In genomic region chr4:99088485-99089365, GRCh38 we compare ENCODE assay signal across 8 cellular contexts. TPM values are rescaled to one million over a fixed set of nuclear protein-coding genes. Genes with fewer than 3 reads are reported as not detected.
DNase-seq lines count a peak whose midpoint lies in the region; ATAC-seq and TF ChIP-seq lines count a peak whose summit lies in the region.

ADH5 (minus strand) TSS chr4:99088788; CDS start chr4:99088700, 88 bp downstream.

- 0 to 2% methylated on average over 12 to 14 of the region's 53 CpGs for WGBS in esophagus squamous epithelium, 2 donors

- ATAC-seq in GM21619 (IDR thresholded peaks at IDR 0.05; ENCODE audit: unreplicated experiment) (peak; percentile 93), Panc1 (peak; percentile 97)
- ATAC-seq in activated T-cell treated with anti-CD3 and anti-CD28 coated beads, Interleukin-2, amount 50 U/mL, for 72 hours (replicated peaks in 1 of 2): peak; percentile 98 to 99

- CTCF ChIA-PET in Panc1 (lab: Charles Lee): interaction anchor here (1.5 kb wide), 1 partner anchor 33 kb away, joined by 3 read pairs; no protein-coding TSS in a partner anchor

- no peak for TF ChIP-seq CTCF in Panc1 (IDR thresholded peaks at IDR 0.05)
- TF ChIP-seq CTCF in esophagus squamous epithelium (IDR thresholded peaks at IDR 0.05): no peak

- no peaks in the 10 kb centered on the region for H3K9me3 Mint-ChIP-seq in activated T-cell treated with anti-CD3 and anti-CD28 coated beads, Interleukin-2, amount 50 U/mL, for 72 hours

- POLR2A ChIA-PET in Panc1 (lab: Charles Lee): interaction anchor here (0.6 kb wide), 2 partner anchors 53 to 288 kb away, joined by 3 read pairs; no protein-coding TSS in a partner anchor

- intact Hi-C loops in Panc1 (cut with micrococcal nuclease; ENCODE audit: unreplicated experiment): no loop called here
- intact Hi-C loops in esophagus squamous epithelium (cut with DNase I): no loop called here

- DNase-seq in DMS153 treated with DMSO at 0.1 percent for 48 hours (lab: John Stamatoyannopoulos, UW; ENCODE audit: unreplicated experiment): peak; percentile 53
- no peak for DNase-seq in Panc1 (ENCODE audit: low read depth, low spot score)
- peak; percentile 88 to 89 for DNase-seq in activated T-cell treated with anti-CD3 and anti-CD28 coated beads, Interleukin-2, amount 50 U/mL, for 72 hours
- peak; percentile 60 for DNase-seq in esophagus squamous epithelium (lab: John Stamatoyannopoulos, UW)
- DNase-seq in myocyte (ENCODE audit: low read depth): peak; percentile 89
- DNase-seq in stimulated activated CD8-positive, alpha-beta memory T cell treated with anti-CD3 and anti-CD28 coated beads, Interleukin-7, amount 100 ng/mL, for 4 hours (ENCODE audit: low read depth in 2 of 2): peak; percentile 79 to 88

- BruUV-seq in Panc1 (replicated peaks; lab: Mats Ljungman, UMichigan): TSS peak; percentile 94

- H3K27me3 ChIP-seq in Panc1 (ENCODE audit: control insufficient read depth, insufficient read depth, low read length) (no peaks in the 10 kb centered on the region), esophagus squamous epithelium (no peaks in the 10 kb centered on the region)

- no peaks in the 10 kb centered on the region for H3K27me3 Mint-ChIP-seq in activated T-cell treated with anti-CD3 and anti-CD28 coated beads, Interleukin-2, amount 50 U/mL, for 72 hours (ENCODE audit: low read depth)

- peak within 1 kb of the TSS; percentile 92 to 95 for H3K4me3 Mint-ChIP-seq in activated T-cell treated with anti-CD3 and anti-CD28 coated beads, Interleukin-2, amount 50 U/mL, for 72 hours

- TF ChIP-seq EP300 in Ishikawa (IDR thresholded peaks at IDR 0.05; ENCODE audit: borderline replicate concordance): no peak

- H3K9me3 ChIP-seq in Panc1 (ENCODE audit: control insufficient read depth, insufficient read depth, low read depth, low read length): no peaks in the 10 kb centered on the region
- no peaks in the 10 kb centered on the region for H3K9me3 ChIP-seq in esophagus squamous epithelium

- H3K36me3 ChIP-seq in Panc1 (ENCODE audit: control insufficient read depth, insufficient read depth, low read length): no peaks in the 10 kb centered on the region; the same call in none of the 2 replicates
- H3K36me3 ChIP-seq in esophagus squamous epithelium: peaks cover 6 to 21% (median 9%) of the 10 kb centered on the region in 3 donors

- H3K36me3 Mint-ChIP-seq in activated T-cell treated with anti-CD3 and anti-CD28 coated beads, Interleukin-2, amount 50 U/mL, for 72 hours (ENCODE audit: insufficient read depth in 2 of 2): peaks cover 0 to 16% of the 10 kb centered on the region in 2 donors

- TF ChIP-seq POLR2A in esophagus squamous epithelium (IDR thresholded peaks at IDR 0.05): peak in 2 of 4 donors; percentile 90 to 94

- peak within 1 kb of the TSS; percentile 90 for H3K27ac ChIP-seq in Panc1 (ENCODE audit: low read length)
- peak within 1 kb of the TSS; percentile 90 to 98 (median 95) for H3K27ac ChIP-seq in esophagus squamous epithelium

- H3K4me3 ChIP-seq in Panc1 (ENCODE audit: low read depth in 2 of 2, low read length in 2 of 2) (peak within 1 kb of the TSS; percentile 55 to 98), esophagus squamous epithelium (peak within 1 kb of the TSS; percentile 52 to 88 (median 80))

- H3K4me1 ChIP-seq in Panc1 (ENCODE audit: control insufficient read depth, insufficient read depth, low read length) (peaks cover 15% of the 10 kb centered on the region), esophagus squamous epithelium (peaks cover 4 to 81% (median 20%) of the 10 kb centered on the region in 3 donors)

- peak within 1 kb of the TSS; percentile 90 for H3K27ac Mint-ChIP-seq in activated T-cell treated with anti-CD3 and anti-CD28 coated beads, Interleukin-2, amount 50 U/mL, for 72 hours

- in situ Hi-C loops in Panc1 (cut with HindIII; ENCODE audit: low pct_unique_long_range_greater_than_20kb, low sequenced_read_pairs): no loop called here

- no peak for TF ChIP-seq RAD21 in Ishikawa (IDR thresholded peaks at IDR 0.05; ENCODE audit: low read depth)

- H3K4me1 Mint-ChIP-seq in activated T-cell treated with anti-CD3 and anti-CD28 coated beads, Interleukin-2, amount 50 U/mL, for 72 hours (ENCODE audit: low read depth): peaks cover 49% of the 10 kb centered on the region

TF ChIP-seq in Ishikawa, 13 proteins besides CTCF, POLR2A, EP300 and RAD21:
- TF ChIP-seq USF1 (IDR thresholded peaks at IDR 0.05) (0 out of 2 replicates have a peak, but pooled peaks have one; percentile 16), MAX (IDR thresholded peaks at IDR 0.05) (peak; percentile 77), TEAD4 (IDR thresholded peaks at IDR 0.05) (no peak), TAF1 (IDR thresholded peaks at IDR 0.05; ENCODE audit: low read depth) (peak; percentile 76; the same call in 1 of the 2 replicates), YY1 (IDR thresholded peaks at IDR 0.05; ENCODE audit: low read depth) (peak; percentile 93), FOXM1 (IDR thresholded peaks at IDR 0.05; ENCODE audit: borderline replicate concordance, low read depth) (no peak), ZBTB7A (IDR thresholded peaks at IDR 0.05; ENCODE audit: low read depth) (no peak), NFIC (IDR thresholded peaks at IDR 0.05) (no peak), REST (IDR thresholded peaks at IDR 0.05; ENCODE audit: low read depth) (0 out of 2 replicates have a peak, but pooled peaks have one; percentile 6), TCF12 (IDR thresholded peaks at IDR 0.05; ENCODE audit: low read depth) (peak; percentile 65; the same call in 1 of the 2 replicates), CEBPB (IDR thresholded peaks at IDR 0.05) (no peak), CREB1 (IDR thresholded peaks at IDR 0.05; ENCODE audit: low read depth) (no peak), EGR1 (IDR thresholded peaks at IDR 0.05) (no peak)

RNA-seq across cellular contexts. Expression of gene ADH5, which starts in this region (rescaled TPM):
- total RNA-seq in Panc1 (2021; ENCODE audit: unreplicated experiment): 117 TPM
- 80.9 TPM for polyA plus RNA-seq in Panc1 (2012; ENCODE audit: insufficient read length)
- 100 to 1,000 TPM in 1 of 2 donors, 10 to 100 TPM in 1; 91.0 to 105 TPM for total RNA-seq in activated T-cell treated with anti-CD3 and anti-CD28 coated beads, Interleukin-2, amount 50 U/mL, for 72 hours
- 100 to 1,000 TPM in 2 of 4 donors, 10 to 100 TPM in 2; 24.8 to 183 (median 110) TPM for total RNA-seq in esophagus squamous epithelium
- total RNA-seq in myocyte: 118 and 122 TPM in 2 replicates
- 125 TPM for polyA plus RNA-seq in myocyte (2012)
